2 cellular contexts compared by ENCODE assay signal in the genomic region with DNA sequence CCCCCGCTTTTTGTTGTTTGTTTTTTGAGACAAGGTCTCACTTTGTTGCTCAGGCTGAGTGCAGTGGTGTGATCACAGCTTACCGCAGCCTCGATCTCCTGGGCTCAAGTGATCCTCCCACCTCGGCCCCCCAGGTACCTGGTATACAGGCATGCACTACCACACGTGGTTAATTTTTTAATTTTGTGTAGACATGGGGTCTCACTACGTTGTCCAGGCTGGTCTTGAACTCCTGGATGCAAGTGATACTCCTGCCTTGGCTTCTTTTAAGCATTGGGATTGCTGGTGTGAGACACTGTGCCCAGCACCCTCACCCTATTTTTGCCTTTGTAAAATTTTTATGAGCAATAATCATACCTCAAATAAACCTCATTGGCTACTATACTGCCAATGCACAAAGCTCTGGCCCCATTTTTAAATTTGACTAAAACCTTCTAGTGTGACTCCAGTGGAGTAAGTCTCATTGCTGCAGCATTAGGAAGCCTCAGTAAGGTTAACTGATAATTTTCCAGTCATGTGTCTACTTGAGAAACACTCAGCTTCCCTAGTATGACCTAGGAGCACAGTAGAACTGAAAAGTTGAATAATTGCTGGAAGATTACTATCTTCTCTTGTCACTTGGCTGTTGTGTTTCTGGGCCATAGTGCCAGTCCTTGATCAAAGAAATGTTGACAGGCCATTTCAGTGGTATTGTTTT.
TF ChIP-seq lines count a peak whose summit lies in the region.

No MANE protein-coding gene starts in this region.

TF ChIP-seq in HepG2, 621 proteins besides CTCF, POLR2A, EP300 and RAD21:
- TF ChIP-seq NFKB2 (CRISPR knock-in tag; IDR thresholded peaks at IDR 0.05; ENCODE audit: borderline replicate concordance) (no peak), ZNF460 (CRISPR knock-in tag; IDR thresholded peaks at IDR 0.05; ENCODE audit: borderline replicate concordance) (no peak), MXI1 (IDR thresholded peaks at IDR 0.05; ENCODE audit: borderline replicate concordance, low read depth, low read length) (no peak), CENPX (CRISPR knock-in tag; IDR thresholded peaks at IDR 0.05) (no peak), ZNF121 (CRISPR knock-in tag; IDR thresholded peaks at IDR 0.05) (peak; percentile 77), ZMYM3 (CRISPR knock-in tag; IDR thresholded peaks at IDR 0.05) (no peak)
- TF ChIP-seq, protein P1, sequence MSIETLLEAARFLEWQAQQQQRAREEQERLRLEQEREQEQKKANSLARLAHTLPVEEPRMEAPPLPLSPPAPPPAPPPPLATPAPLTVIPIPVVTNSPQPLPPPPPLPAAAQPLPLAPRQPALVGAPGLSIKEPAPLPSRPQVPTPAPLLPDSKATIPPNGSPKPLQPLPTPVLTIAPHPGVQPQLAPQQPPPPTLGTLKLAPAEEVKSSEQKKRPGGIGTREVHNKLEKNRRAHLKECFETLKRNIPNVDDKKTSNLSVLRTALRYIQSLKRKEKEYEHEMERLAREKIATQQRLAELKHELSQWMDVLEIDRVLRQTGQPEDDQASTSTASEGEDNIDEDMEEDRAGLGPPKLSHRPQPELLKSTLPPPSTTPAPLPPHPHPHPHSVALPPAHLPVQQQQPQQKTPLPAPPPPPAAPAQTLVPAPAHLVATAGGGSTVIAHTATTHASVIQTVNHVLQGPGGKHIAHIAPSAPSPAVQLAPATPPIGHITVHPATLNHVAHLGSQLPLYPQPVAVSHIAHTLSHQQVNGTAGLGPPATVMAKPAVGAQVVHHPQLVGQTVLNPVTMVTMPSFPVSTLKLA (IDR thresholded peaks at IDR 0.05) = no peak
- TF ChIP-seq, protein P2, sequence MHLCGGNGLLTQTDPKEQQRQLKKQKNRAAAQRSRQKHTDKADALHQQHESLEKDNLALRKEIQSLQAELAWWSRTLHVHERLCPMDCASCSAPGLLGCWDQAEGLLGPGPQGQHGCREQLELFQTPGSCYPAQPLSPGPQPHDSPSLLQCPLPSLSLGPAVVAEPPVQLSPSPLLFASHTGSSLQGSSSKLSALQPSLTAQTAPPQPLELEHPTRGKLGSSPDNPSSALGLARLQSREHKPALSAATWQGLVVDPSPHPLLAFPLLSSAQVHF (CRISPR knock-in tag; IDR thresholded peaks at IDR 0.05) = no peak
- TF ChIP-seq, protein P3, sequence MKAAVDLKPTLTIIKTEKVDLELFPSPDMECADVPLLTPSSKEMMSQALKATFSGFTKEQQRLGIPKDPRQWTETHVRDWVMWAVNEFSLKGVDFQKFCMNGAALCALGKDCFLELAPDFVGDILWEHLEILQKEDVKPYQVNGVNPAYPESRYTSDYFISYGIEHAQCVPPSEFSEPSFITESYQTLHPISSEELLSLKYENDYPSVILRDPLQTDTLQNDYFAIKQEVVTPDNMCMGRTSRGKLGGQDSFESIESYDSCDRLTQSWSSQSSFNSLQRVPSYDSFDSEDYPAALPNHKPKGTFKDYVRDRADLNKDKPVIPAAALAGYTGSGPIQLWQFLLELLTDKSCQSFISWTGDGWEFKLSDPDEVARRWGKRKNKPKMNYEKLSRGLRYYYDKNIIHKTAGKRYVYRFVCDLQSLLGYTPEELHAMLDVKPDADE (CRISPR knock-in tag; IDR thresholded peaks at IDR 0.05) = no peak

TF ChIP-seq in K562, 482 proteins besides CTCF, POLR2A, EP300 and RAD21 (continues in another document):
- TF ChIP-seq SETDB1 (IDR thresholded peaks at IDR 0.05; ENCODE audit: low read length) = no peak
- TF ChIP-seq ELF2 (CRISPR knock-in tag; IDR thresholded peaks at IDR 0.05) = no peak
- TF ChIP-seq, protein P4, sequence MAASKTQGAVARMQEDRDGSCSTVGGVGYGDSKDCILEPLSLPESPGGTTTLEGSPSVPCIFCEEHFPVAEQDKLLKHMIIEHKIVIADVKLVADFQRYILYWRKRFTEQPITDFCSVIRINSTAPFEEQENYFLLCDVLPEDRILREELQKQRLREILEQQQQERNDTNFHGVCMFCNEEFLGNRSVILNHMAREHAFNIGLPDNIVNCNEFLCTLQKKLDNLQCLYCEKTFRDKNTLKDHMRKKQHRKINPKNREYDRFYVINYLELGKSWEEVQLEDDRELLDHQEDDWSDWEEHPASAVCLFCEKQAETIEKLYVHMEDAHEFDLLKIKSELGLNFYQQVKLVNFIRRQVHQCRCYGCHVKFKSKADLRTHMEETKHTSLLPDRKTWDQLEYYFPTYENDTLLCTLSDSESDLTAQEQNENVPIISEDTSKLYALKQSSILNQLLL (CRISPR knock-in tag; IDR thresholded peaks at IDR 0.05; ENCODE audit: borderline replicate concordance) = no peak
- no peak for TF ChIP-seq MEF2D (tag; conservative IDR thresholded peaks at IDR 0.05; ENCODE audit: low read depth)
- TF ChIP-seq ZNF766 (CRISPR knock-in tag; conservative IDR thresholded peaks at IDR 0.05) = peak; percentile 39; the same call in 1 of the 2 replicates
- no peak for TF ChIP-seq CHD1 (IDR thresholded peaks at IDR 0.05; ENCODE audit: low read length)
- TF ChIP-seq, protein P5, sequence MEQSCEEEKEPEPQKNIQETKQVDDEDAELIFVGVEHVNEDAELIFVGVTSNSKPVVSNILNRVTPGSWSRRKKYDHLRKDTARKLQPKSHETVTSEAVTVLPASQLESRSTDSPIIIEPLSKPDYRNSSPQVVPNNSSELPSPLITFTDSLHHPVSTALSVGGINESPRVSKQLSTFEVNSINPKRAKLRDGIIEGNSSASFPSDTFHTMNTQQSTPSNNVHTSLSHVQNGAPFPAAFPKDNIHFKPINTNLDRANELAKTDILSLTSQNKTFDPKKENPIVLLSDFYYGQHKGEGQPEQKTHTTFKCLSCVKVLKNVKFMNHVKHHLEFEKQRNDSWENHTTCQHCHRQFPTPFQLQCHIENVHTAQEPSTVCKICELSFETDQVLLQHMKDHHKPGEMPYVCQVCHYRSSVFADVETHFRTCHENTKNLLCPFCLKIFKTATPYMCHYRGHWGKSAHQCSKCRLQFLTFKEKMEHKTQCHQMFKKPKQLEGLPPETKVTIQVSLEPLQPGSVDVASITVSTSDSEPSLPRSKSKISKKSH (CRISPR knock-in tag; IDR thresholded peaks at IDR 0.05) = no peak
- no peak for TF ChIP-seq RB1 (IDR thresholded peaks at IDR 0.05; ENCODE audit: low read depth)
- TF ChIP-seq CBFA2T2 (conservative IDR thresholded peaks at IDR 0.05) = no peak
- TF ChIP-seq ZNF134 (CRISPR knock-in tag; conservative IDR thresholded peaks at IDR 0.05) = no peak
- TF ChIP-seq TEAD1 (CRISPR knock-in tag; IDR thresholded peaks at IDR 0.05) = 0 out of 4 replicates have a peak, but pooled peaks of 1 of the 2 experiments have one; percentile 11
- no peak for TF ChIP-seq RBM15 (IDR thresholded peaks at IDR 0.05; ENCODE audit: insufficient read depth, low read length)
- TF ChIP-seq, protein P6, sequence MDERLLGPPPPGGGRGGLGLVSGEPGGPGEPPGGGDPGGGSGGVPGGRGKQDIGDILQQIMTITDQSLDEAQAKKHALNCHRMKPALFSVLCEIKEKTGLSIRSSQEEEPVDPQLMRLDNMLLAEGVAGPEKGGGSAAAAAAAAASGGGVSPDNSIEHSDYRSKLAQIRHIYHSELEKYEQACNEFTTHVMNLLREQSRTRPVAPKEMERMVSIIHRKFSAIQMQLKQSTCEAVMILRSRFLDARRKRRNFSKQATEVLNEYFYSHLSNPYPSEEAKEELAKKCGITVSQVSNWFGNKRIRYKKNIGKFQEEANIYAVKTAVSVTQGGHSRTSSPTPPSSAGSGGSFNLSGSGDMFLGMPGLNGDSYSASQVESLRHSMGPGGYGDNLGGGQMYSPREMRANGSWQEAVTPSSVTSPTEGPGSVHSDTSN (CRISPR knock-in tag; IDR thresholded peaks at IDR 0.05; ENCODE audit: low read depth) = no peak
- TF ChIP-seq, protein P6 (tag; conservative IDR thresholded peaks at IDR 0.05; ENCODE audit: low read depth) = peak; percentile 55
- TF ChIP-seq ZC3H4 (CRISPR knock-in tag; IDR thresholded peaks at IDR 0.05; ENCODE audit: borderline replicate concordance) = no peak
- TF ChIP-seq ZNF445 (CRISPR knock-in tag; IDR thresholded peaks at IDR 0.05; ENCODE audit: low read depth) = no peak
- no peak for TF ChIP-seq STAT5B (CRISPR knock-in tag; IDR thresholded peaks at IDR 0.05)
- TF ChIP-seq ZBTB8A (IDR thresholded peaks at IDR 0.05; ENCODE audit: partially characterized antibody) = no peak
- TF ChIP-seq, protein P7, sequence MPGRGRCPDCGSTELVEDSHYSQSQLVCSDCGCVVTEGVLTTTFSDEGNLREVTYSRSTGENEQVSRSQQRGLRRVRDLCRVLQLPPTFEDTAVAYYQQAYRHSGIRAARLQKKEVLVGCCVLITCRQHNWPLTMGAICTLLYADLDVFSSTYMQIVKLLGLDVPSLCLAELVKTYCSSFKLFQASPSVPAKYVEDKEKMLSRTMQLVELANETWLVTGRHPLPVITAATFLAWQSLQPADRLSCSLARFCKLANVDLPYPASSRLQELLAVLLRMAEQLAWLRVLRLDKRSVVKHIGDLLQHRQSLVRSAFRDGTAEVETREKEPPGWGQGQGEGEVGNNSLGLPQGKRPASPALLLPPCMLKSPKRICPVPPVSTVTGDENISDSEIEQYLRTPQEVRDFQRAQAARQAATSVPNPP (IDR thresholded peaks at IDR 0.05; ENCODE audit: borderline replicate concordance, insufficient read depth, insufficient read length) = no peak
- no peak for TF ChIP-seq ZNF239 (CRISPR knock-in tag; IDR thresholded peaks at IDR 0.05)
- TF ChIP-seq, protein P8, sequence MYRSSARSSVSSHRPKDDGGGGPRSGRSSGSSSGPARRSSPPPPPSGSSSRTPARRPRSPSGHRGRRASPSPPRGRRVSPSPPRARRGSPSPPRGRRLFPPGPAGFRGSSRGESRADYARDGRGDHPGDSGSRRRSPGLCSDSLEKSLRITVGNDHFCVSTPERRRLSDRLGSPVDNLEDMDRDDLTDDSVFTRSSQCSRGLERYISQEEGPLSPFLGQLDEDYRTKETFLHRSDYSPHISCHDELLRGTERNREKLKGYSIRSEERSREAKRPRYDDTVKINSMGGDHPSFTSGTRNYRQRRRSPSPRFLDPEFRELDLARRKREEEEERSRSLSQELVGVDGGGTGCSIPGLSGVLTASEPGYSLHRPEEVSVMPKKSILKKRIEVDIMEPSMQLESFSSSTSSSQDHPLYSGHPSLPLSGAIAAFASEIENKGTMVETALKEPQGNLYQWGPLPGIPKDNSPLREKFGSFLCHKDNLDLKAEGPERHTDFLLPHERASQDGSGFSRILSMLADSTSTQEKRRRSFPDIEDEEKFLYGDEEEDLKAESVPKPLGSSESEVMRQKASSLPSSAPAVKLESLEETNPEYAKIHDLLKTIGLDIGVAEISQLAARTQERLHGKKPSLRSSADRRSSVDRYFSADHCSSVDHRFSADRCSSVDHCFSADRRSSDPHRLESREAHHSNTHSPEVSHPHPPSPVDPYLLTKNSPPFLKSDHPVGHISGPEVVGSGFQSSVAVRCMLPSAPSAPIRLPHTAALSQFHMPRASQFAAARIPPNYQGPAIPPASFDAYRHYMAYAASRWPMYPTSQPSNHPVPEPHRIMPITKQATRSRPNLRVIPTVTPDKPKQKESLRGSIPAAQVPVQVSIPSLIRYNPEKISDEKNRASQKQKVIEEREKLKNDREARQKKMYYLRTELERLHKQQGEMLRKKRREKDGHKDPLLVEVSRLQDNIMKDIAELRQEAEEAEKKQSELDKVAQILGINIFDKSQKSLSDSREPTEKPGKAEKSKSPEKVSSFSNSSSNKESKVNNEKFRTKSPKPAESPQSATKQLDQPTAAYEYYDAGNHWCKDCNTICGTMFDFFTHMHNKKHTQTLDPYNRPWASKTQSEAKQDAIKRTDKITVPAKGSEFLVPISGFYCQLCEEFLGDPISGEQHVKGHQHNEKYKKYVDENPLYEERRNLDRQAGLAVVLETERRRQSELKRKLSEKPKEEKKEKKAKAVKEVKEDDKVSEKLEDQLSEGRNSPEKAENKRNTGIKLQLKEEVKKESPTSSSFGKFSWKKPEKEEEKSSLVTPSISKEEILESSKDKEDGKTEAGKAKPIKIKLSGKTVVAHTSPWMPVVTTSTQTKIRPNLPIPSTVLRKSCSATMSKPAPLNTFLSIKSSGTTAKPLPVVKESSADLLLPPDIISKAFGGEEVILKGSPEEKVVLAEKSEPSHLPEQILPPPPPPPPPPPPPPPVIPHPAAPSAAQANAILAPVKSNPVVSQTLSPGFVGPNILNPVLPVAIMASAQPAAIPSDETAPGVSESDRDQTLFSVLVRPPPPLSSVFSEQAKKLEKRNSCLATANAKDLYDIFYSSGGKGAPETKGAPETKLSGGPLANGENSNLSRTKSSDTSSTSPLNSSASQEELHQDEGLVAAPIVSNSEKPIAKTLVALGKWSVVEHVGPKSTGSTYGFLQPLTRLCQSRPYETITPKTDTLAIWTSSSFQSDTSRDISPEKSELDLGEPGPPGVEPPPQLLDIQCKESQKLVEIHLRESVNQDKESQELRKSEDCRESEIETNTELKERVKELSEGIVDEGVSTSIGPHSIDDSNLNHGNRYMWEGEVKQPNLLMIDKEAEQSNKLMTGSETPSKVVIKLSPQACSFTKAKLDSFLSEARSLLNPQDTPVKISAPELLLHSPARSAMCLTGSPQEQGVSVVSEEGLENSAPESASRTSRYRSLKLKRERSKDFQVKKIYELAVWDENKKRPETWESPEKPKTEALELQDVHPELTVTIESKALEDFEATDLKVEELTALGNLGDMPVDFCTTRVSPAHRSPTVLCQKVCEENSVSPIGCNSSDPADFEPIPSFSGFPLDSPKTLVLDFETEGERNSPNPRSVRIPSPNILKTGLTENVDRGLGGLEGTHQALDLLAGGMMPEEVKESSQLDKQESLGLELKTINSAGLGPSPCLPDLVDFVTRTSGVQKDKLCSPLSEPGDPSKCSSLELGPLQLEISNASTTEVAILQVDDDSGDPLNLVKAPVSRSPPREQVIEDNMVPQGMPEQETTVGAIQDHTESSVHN (IDR thresholded peaks at IDR 0.05; ENCODE audit: borderline replicate concordance in 1 of 2, low read depth in 1 of 2) = no peak
- TF ChIP-seq ZNF79 (CRISPR knock-in tag; IDR thresholded peaks at IDR 0.05; ENCODE audit: low read depth) = 0 out of 2 replicates have a peak, but pooled peaks have one; percentile 5
- no peak for TF ChIP-seq SMARCA5 (IDR thresholded peaks at IDR 0.05)
- 0 out of 2 replicates have a peak, but pooled peaks have one; percentile 19 for TF ChIP-seq KLF6 (CRISPR knock-in tag; IDR thresholded peaks at IDR 0.05; ENCODE audit: borderline replicate concordance)
- TF ChIP-seq FOXJ2 (tag; IDR thresholded peaks at IDR 0.05) = peak; percentile 66
- TF ChIP-seq, protein P9, sequence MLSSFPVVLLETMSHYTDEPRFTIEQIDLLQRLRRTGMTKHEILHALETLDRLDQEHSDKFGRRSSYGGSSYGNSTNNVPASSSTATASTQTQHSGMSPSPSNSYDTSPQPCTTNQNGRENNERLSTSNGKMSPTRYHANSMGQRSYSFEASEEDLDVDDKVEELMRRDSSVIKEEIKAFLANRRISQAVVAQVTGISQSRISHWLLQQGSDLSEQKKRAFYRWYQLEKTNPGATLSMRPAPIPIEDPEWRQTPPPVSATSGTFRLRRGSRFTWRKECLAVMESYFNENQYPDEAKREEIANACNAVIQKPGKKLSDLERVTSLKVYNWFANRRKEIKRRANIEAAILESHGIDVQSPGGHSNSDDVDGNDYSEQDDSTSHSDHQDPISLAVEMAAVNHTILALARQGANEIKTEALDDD (IDR thresholded peaks at IDR 0.05) = peak; percentile 65
